17 cellular contexts compared by ENCODE assay signal in genomic region chr2:6080837-6081541, GRCh38.
DNase-seq lines count a peak whose midpoint lies in the region; ATAC-seq, FAIRE-seq and TF ChIP-seq lines count a peak whose summit lies in the region.
"Had no signal": no experiment of that assay in that cellular context is flagged by ENCODE, and none has a peak within 500 bp of the region (broad histone marks: within the 10 kb centered on the region; RNA-seq: fewer than 3 reads in every experiment).

No MANE protein-coding gene starts in this region.

- no peak overlapping the region for H2BK15ac ChIP-seq in H1 (ENCODE audit: low read length)

- no peak overlapping the region for H3K18ac ChIP-seq in H1 (ENCODE audit: extremely low read depth, low read length)

- H3K4me1 ChIP-seq in H1 (replicated peaks in 1 of 4; ENCODE audit: control insufficient read depth in 3 of 4, insufficient read depth in 4 of 4, low read length in 3 of 4) = peaks cover 0 to 4% (median 2%) of the 10 kb centered on the region in 4 experiments; a peak in 1 of 7 replicates

- no peak overlapping the region for H3K4me3 Mint-ChIP-seq in activated T-cell treated with anti-CD3 and anti-CD28 coated beads, Interleukin-2, amount 50 U/mL, for 24 hours
- H3K4me3 Mint-ChIP-seq: activated CD4-positive, alpha-beta memory T cell treated with anti-CD3 and anti-CD28 coated beads for 36 hours; activated naive CD4-positive, alpha-beta T cell treated with anti-CD3 and anti-CD28 coated beads, Interleukin-2, amount 50 U/mL, for 24 hours; CD8-positive, alpha-beta memory T cell; GM23338; stimulated activated naive CD8-positive, alpha-beta T cell treated with anti-CD3 and anti-CD28 coated beads, Interleukin-15, Interleukin-2, amounts not matched to agents 100 ng/mL and 50 ng/mL, for 24 hours had no signal

- H3K4ac ChIP-seq in H1 (replicated peaks; ENCODE audit: insufficient read length, low read depth, low read length) = no peak overlapping the region

- 92% methylated on average over 20 of the region's 20 CpGs; no CpG with 5 or more reads in 1 of the 2 experiments for whole genome bisulfite sequencing in H1 (ENCODE audit: extremely low coverage in 1 of 2, insufficient coverage in 1 of 2, insufficient read length in 1 of 2, insufficient replicate concordance in 2 of 2, low coverage in 1 of 2, low lambda C conversion rate in 2 of 2, missing lambda C conversion rate in 1 of 2), 2 experiments

- no peak overlapping the region for H2AFZ ChIP-seq in H1 (ENCODE audit: low read length)
- H2AFZ ChIP-seq: GM23338 had no signal

- H4K20me1 ChIP-seq in H1 (replicated peaks in 1 of 2; ENCODE audit: control insufficient read depth in 1 of 2, insufficient read depth in 2 of 2, low read length in 2 of 2) = no peaks in the 10 kb centered on the region

- POLR2A ChIA-PET in H1 (lab: Charles Lee; ENCODE audit: partially characterized antibody) = interaction anchor here (0.5 kb wide), 1 partner anchor 928 kb away, joined by 3 read pairs; no protein-coding TSS in a partner anchor

- CTCF ChIA-PET in H1 (lab: Charles Lee; ENCODE audit: partially characterized antibody) = interaction anchor here (1.1 to 1.7 kb wide), 2 partner anchors 20 to 955 kb away, joined by 3 read pairs; no protein-coding TSS in a partner anchor

- peaks cover 2% of the 10 kb centered on the region; the same call in 1 of the 2 replicates for H3K23me2 ChIP-seq in H1 (ENCODE audit: low read depth, low read length)

- TF ChIP-seq EP300 in H1 (IDR thresholded peaks at IDR 0.05; ENCODE audit: borderline replicate concordance in 1 of 2, low read depth in 2 of 2, low read length in 2 of 2) = no peak

- no peak overlapping the region for H4K8ac ChIP-seq in H1 (ENCODE audit: extremely low read depth, insufficient read depth, low read length)

- TF ChIP-seq RAD21 in H1 (IDR thresholded peaks at IDR 0.05 in 1 of 2, conservative IDR thresholded peaks at IDR 0.05 in 1 of 2; ENCODE audit: low read depth in 2 of 2, low read length in 2 of 2) = no peak

- H3K36me3 ChIP-seq in H1 (ENCODE audit: control insufficient read depth in 2 of 4, insufficient read depth in 4 of 4, low read length in 3 of 4) = no peaks in the 10 kb centered on the region

- H2AK5ac ChIP-seq in H1 (ENCODE audit: low read depth, low read length) = no peak overlapping the region

- no peak for FAIRE-seq in H1 (lab: Jason Lieb, UNC)

- no peak overlapping the region for H3K23ac ChIP-seq in H1 (ENCODE audit: insufficient read length)

- no peak overlapping the region for H3K14ac ChIP-seq in H1 (ENCODE audit: insufficient read length)

- no peaks in the 10 kb centered on the region for H3K27me3 Mint-ChIP-seq in activated T-cell treated with anti-CD3 and anti-CD28 coated beads, Interleukin-2, amount 50 U/mL, for 24 hours
- H3K27me3 Mint-ChIP-seq: activated CD4-positive, alpha-beta memory T cell treated with anti-CD3 and anti-CD28 coated beads for 36 hours; CD8-positive, alpha-beta memory T cell; stimulated activated naive CD8-positive, alpha-beta T cell treated with anti-CD3 and anti-CD28 coated beads, Interleukin-15, Interleukin-2, amounts not matched to agents 100 ng/mL and 50 ng/mL, for 24 hours had no signal

- no peaks in the 10 kb centered on the region for H3K27me3 ChIP-seq in H1 (replicated peaks in 1 of 4; ENCODE audit: control insufficient read depth in 3 of 4, extremely low read depth in 1 of 4, insufficient read depth in 3 of 4, low read length in 3 of 4)

- H3K56ac ChIP-seq in H1 (replicated peaks; ENCODE audit: insufficient read length, low read depth, low read length) = no peak overlapping the region

- H2BK12ac ChIP-seq in H1 (ENCODE audit: low read depth, low read length) = 0 out of 2 replicates have a peak overlapping the region, but pooled peaks have one; percentile 28

- TF ChIP-seq POLR2A in H1 (IDR thresholded peaks at IDR 0.05; ENCODE audit: control extremely low read depth in 1 of 2, low read depth in 2 of 2, low read length in 2 of 2) = no peak

- no peak overlapping the region for H2BK20ac ChIP-seq in H1 (ENCODE audit: low read length)

- no peak overlapping the region for H2BK5ac ChIP-seq in H1 (ENCODE audit: low read depth, low read length)

- peaks cover 0 to under 1% of the 10 kb centered on the region in 2 experiments; a peak in 1 of 4 replicates for H3K9me3 ChIP-seq in H1 (ENCODE audit: insufficient read depth in 2 of 2, low read depth in 1 of 2, low read length in 1 of 2)

- H3K4me1 Mint-ChIP-seq in activated T-cell treated with anti-CD3 and anti-CD28 coated beads, Interleukin-2, amount 50 U/mL, for 24 hours (ENCODE audit: low read depth) = no peaks in the 10 kb centered on the region
- H3K4me1 Mint-ChIP-seq: activated naive CD4-positive, alpha-beta T cell treated with anti-CD3 and anti-CD28 coated beads, Interleukin-2, amount 50 U/mL, for 24 hours; CD8-positive, alpha-beta memory T cell had no signal

- peak overlapping the region; percentile 23 for H4K91ac ChIP-seq in H1 (replicated peaks; ENCODE audit: insufficient read length, low read length)

- no peaks in the 10 kb centered on the region for H3K79me1 ChIP-seq in H1 (ENCODE audit: low read depth, low read length)

- H2BK120ac ChIP-seq in H1 (replicated peaks; ENCODE audit: low read depth, low read length) = no peak overlapping the region

- no peak overlapping the region for H3K27ac Mint-ChIP-seq in activated T-cell treated with anti-CD3 and anti-CD28 coated beads, Interleukin-2, amount 50 U/mL, for 24 hours
- H3K27ac Mint-ChIP-seq: activated CD4-positive, alpha-beta memory T cell treated with anti-CD3 and anti-CD28 coated beads for 36 hours; activated naive CD4-positive, alpha-beta T cell treated with anti-CD3 and anti-CD28 coated beads, Interleukin-2, amount 50 U/mL, for 24 hours; CD8-positive, alpha-beta memory T cell; GM23338; stimulated activated naive CD8-positive, alpha-beta T cell treated with anti-CD3 and anti-CD28 coated beads, Interleukin-15, Interleukin-2, amounts not matched to agents 100 ng/mL and 50 ng/mL, for 24 hours had no signal

- H3K9ac ChIP-seq in H1 (replicated peaks in 1 of 4; ENCODE audit: extremely low read depth in 1 of 4, low read depth in 3 of 4, low read length in 3 of 4) = no peak overlapping the region

- no peak overlapping the region for H4K5ac ChIP-seq in H1 (ENCODE audit: insufficient read length, low read depth, low read length)

- H3K36me3 Mint-ChIP-seq in activated T-cell treated with anti-CD3 and anti-CD28 coated beads, Interleukin-2, amount 50 U/mL, for 24 hours (ENCODE audit: low read depth) = no peaks in the 10 kb centered on the region
- H3K36me3 Mint-ChIP-seq: activated CD4-positive, alpha-beta memory T cell treated with anti-CD3 and anti-CD28 coated beads for 36 hours; activated naive CD4-positive, alpha-beta T cell treated with anti-CD3 and anti-CD28 coated beads, Interleukin-2, amount 50 U/mL, for 24 hours; CD8-positive, alpha-beta memory T cell had no signal

- no peak overlapping the region for H3K4me2 ChIP-seq in H1 (ENCODE audit: insufficient read depth in 1 of 2, low read depth in 2 of 2, low read length in 2 of 2)
- H3K4me2 ChIP-seq: GM23338 had no signal

- TF ChIP-seq CTCF in H1 (IDR thresholded peaks at IDR 0.05; ENCODE audit: control extremely low read depth in 1 of 3, insufficient read depth in 1 of 3, low read depth in 1 of 3, low read length in 3 of 3) = no peak

- no peaks in the 10 kb centered on the region for H3K9me3 Mint-ChIP-seq in activated T-cell treated with anti-CD3 and anti-CD28 coated beads, Interleukin-2, amount 50 U/mL, for 24 hours
- H3K9me3 Mint-ChIP-seq: activated CD4-positive, alpha-beta memory T cell treated with anti-CD3 and anti-CD28 coated beads for 36 hours; stimulated activated naive CD8-positive, alpha-beta T cell treated with anti-CD3 and anti-CD28 coated beads, Interleukin-15, Interleukin-2, amounts not matched to agents 100 ng/mL and 50 ng/mL, for 24 hours had no signal

- H3K4me3 ChIP-seq in H1 (ENCODE audit: extremely low read depth in 1 of 4, insufficient read depth in 2 of 4, low read depth in 3 of 4, low read length in 4 of 4) = no peak overlapping the region
- H3K4me3 ChIP-seq: GM23338 had no signal

- no peaks in the 10 kb centered on the region for H3K79me2 ChIP-seq in H1 (ENCODE audit: control insufficient read depth in 1 of 2, insufficient read depth in 2 of 2, low read length in 2 of 2)

- DNase-seq in HT1080 (ENCODE audit: low read depth) (peak; percentile 25), NCI-H69 (lab: John Stamatoyannopoulos, UW) (peak; percentile 33), H1 (ENCODE audit: low read depth in 1 of 2, low spot score in 2 of 2) (no peak), retina (peak; percentile 46)
- DNase-seq in activated T-cell treated with anti-CD3 and anti-CD28 coated beads, Interleukin-2, amount 50 U/mL, for 24 hours = no peak
- DNase-seq: activated CD4-positive, alpha-beta memory T cell treated with anti-CD3 and anti-CD28 coated beads for 36 hours; CD8-positive, alpha-beta memory T cell; foreskin fibroblast; left cardiac atrium; MV-4-11; stimulated activated CD4-positive, alpha-beta T cell treated with anti-CD3 and anti-CD28 coated beads, Interleukin-4, amount 100 ng/mL, for 1 hour; T-helper 2 cell had no signal

- H3K27ac ChIP-seq in H1 (ENCODE audit: low read depth, low read length) = no peak overlapping the region

- no peak for ATAC-seq in HG03175 (IDR thresholded peaks at IDR 0.05; ENCODE audit: unreplicated experiment)
- no peak for ATAC-seq in HG02981 (IDR thresholded peaks at IDR 0.05; ENCODE audit: unreplicated experiment)
- ATAC-seq: GM23338 had no signal

TF ChIP-seq in H1, 55 proteins besides CTCF, POLR2A, EP300 and RAD21 (continues in another document):
- TF ChIP-seq ATF3 (IDR thresholded peaks at IDR 0.05; ENCODE audit: insufficient read depth, low read depth, low read length) = no peak
- no peak for TF ChIP-seq PHF8 (conservative IDR thresholded peaks at IDR 0.05; ENCODE audit: low read depth, low read length)
- no peak for TF ChIP-seq E2F6 (IDR thresholded peaks at IDR 0.05)
- TF ChIP-seq JUND (IDR thresholded peaks at IDR 0.05; ENCODE audit: low read length) = no peak
- no peak for TF ChIP-seq ASH2L (IDR thresholded peaks at IDR 0.05; ENCODE audit: low read length)
- TF ChIP-seq HDAC2 (IDR thresholded peaks at IDR 0.05; ENCODE audit: borderline replicate concordance in 1 of 2, low read depth in 2 of 2, low read length in 2 of 2) = no peak
- TF ChIP-seq MAX (IDR thresholded peaks at IDR 0.05) = no peak

Comparison
In these comparisons a context has a peak if more than half of its experiments do, and no peak if none do; other contexts are left out.
1. DNase-seq: peak in HT1080 (single experiment), NCI-H69 (single experiment) and retina (single experiment); none in H1 (0 of 2) and activated T-cell treated with anti-CD3 and anti-CD28 coated beads, Interleukin-2, amount 50 U/mL, for 24 hours (single experiment).